In genomic region chr7:44447874-44448425, GRCh38 we compare ENCODE assay signal across 16 cellular contexts.
"Had no signal": no experiment of that assay in that cellular context is flagged by ENCODE, and none has a peak within 500 bp of the region (broad histone marks: within the 10 kb centered on the region; RNA-seq: fewer than 3 reads in every experiment).

No MANE protein-coding gene starts in this region.

- H3K4me3 Mint-ChIP-seq: activated naive CD4-positive, alpha-beta T cell treated with anti-CD3 and anti-CD28 coated beads, Interleukin-2, amount 10 ng/mL, durations not matched to agents 7 days and 5 days; dendritic cell treated with granulocyte-macrophage colony-stimulating factor and Interleukin-4, amounts not matched to agents 40 ng/mL and 50 ng/mL, for 4 days; neural progenitor cell; WTC11 had no signal

- H3K27ac ChIP-seq: epithelial cell of prostate, heart right ventricle, lower lobe of right lung, neural progenitor cell, tibial artery had no signal

- H2AFZ ChIP-seq: neural progenitor cell had no signal

- H3K27me3 Mint-ChIP-seq: activated naive CD4-positive, alpha-beta T cell treated with anti-CD3 and anti-CD28 coated beads, Interleukin-2, amount 10 ng/mL, durations not matched to agents 7 days and 5 days; dendritic cell treated with granulocyte-macrophage colony-stimulating factor and Interleukin-4, amounts not matched to agents 40 ng/mL and 50 ng/mL, for 4 days had no signal

- H3K9me3 ChIP-seq: gastroesophageal sphincter, heart right ventricle, lower lobe of right lung, tibial artery had no signal

- H3K4me3 ChIP-seq: gastroesophageal sphincter, heart right ventricle, lower lobe of right lung, neural progenitor cell, tibial artery had no signal

- H3K4me2 ChIP-seq: neural progenitor cell had no signal

- H3K9me3 Mint-ChIP-seq: dendritic cell treated with granulocyte-macrophage colony-stimulating factor and Interleukin-4, amounts not matched to agents 40 ng/mL and 50 ng/mL, for 4 days; neural progenitor cell; WTC11 had no signal

- DNase-seq: activated CD4-positive, alpha-beta T cell treated with anti-CD3 and anti-CD28 coated beads for 4 hours; activated CD8-positive, alpha-beta memory T cell treated with anti-CD3 and anti-CD28 coated beads for 24 hours; activated naive CD4-positive, alpha-beta T cell treated with anti-CD3 and anti-CD28 coated beads, Interleukin-2, amount 10 ng/mL, durations not matched to agents 7 days and 5 days; central memory CD4-positive, alpha-beta T cell; heart right ventricle; left cardiac atrium; lower lobe of right lung; stimulated activated CD4-positive, alpha-beta T cell treated with anti-CD3 and anti-CD28 coated beads, Interleukin-12 subunit alpha, Interleukin-12 subunit beta, amount 100 ng/mL, for 4 hours; stimulated activated CD4-positive, alpha-beta T cell treated with anti-CD3 and anti-CD28 coated beads, Interleukin-2, amount 100 ng/mL, for 24 hours; T-helper 2 cell; tibial artery had no signal

- H3K4me1 ChIP-seq: neural progenitor cell had no signal

- ATAC-seq: gastroesophageal sphincter, heart right ventricle, left cardiac atrium, lower lobe of right lung, WTC11 had no signal

- H3K27me3 ChIP-seq: gastroesophageal sphincter, heart right ventricle, neural progenitor cell, tibial artery had no signal

- H3K9ac ChIP-seq: neural progenitor cell had no signal

- H3K27ac Mint-ChIP-seq: neural progenitor cell had no signal

- H3K36me3 ChIP-seq: neural progenitor cell had no signal
